23 cellular contexts compared by ENCODE assay signal in genomic region chr1:15039901-15040300, GRCh38.
"Had no signal": no experiment of that assay in that cellular context is flagged by ENCODE, and none has a peak within 500 bp of the region (broad histone marks: within the 10 kb centered on the region; RNA-seq: fewer than 3 reads in every experiment).

No MANE protein-coding gene starts in this region.

- H3K9me3 ChIP-seq: heart right ventricle, left ventricle myocardium inferior, mucosa of descending colon, psoas muscle, stomach, thoracic aorta, tibial artery, upper lobe of right lung had no signal

- H3K4me1 ChIP-seq: heart right ventricle, left ventricle myocardium inferior, parathyroid adenoma, psoas muscle, stomach, tibial artery, upper lobe of right lung had no signal

- H3K27me3 ChIP-seq: heart right ventricle, hepatocyte, stomach, tibial artery, upper lobe of right lung had no signal

- ATAC-seq: heart right ventricle; mucosa of descending colon; naive thymus-derived CD4-positive, alpha-beta T cell; natural killer cell treated with Interleukin-12 subunit alpha and Interleukin-12 subunit beta and Interleukin-15 and Interleukin-18, amount 100 ng/mL, for 72 hours; psoas muscle; sciatic nerve; stimulated activated naive B cell treated with anti-CD40 and anti-IgM and Interleukin-4, amounts not matched to agents 10 μg/mL and 1 μg/mL and 100 μg/mL, for 72 hours; stimulated activated naive CD8-positive, alpha-beta T cell treated with anti-CD3 and anti-CD28 coated beads, Interleukin-15, Interleukin-2, amounts not matched to agents 100 U/mL and 50 U/mL, for 24 hours; upper lobe of right lung had no signal

- H2AFZ ChIP-seq: hepatocyte, parathyroid adenoma had no signal

- H3K4me2 ChIP-seq: hepatocyte had no signal

- H3K36me3 ChIP-seq: left ventricle myocardium inferior, thoracic aorta had no signal

- DNase-seq: heart right ventricle; left ventricle myocardium inferior; mesendoderm; mucosa of descending colon; naive thymus-derived CD4-positive, alpha-beta T cell; stimulated activated CD4-positive, alpha-beta T cell treated with anti-CD3 and anti-CD28 coated beads, Interleukin-12 subunit alpha, Interleukin-12 subunit beta, amount 100 ng/mL, for 4 hours; stimulated activated CD4-positive, alpha-beta T cell treated with anti-CD3 and anti-CD28 coated beads, Interleukin-15, amount 100 ng/mL, for 24 hours; stimulated activated CD4-positive, alpha-beta T cell treated with anti-CD3 and anti-CD28 coated beads, Interleukin-2, amount 100 ng/mL, for 24 hours; stimulated activated CD4-positive, alpha-beta T cell treated with anti-CD3 and anti-CD28 coated beads, Interleukin-4, amount 100 ng/mL, for 1 hour; stimulated activated naive B cell treated with anti-CD40 and anti-IgM and Interleukin-4, amounts not matched to agents 10 μg/mL and 1 μg/mL and 100 μg/mL, for 72 hours; stimulated activated naive CD8-positive, alpha-beta T cell treated with anti-CD3 and anti-CD28 coated beads, Interleukin-15, Interleukin-2, amounts not matched to agents 100 U/mL and 50 U/mL, for 24 hours; stomach; tibial artery; trophoblast cell; upper lobe of right lung had no signal

- H3K4me3 ChIP-seq: heart right ventricle, hepatocyte, left ventricle myocardium inferior, lung, mucosa of descending colon, psoas muscle, skin epidermis, stomach, thoracic aorta, tibial artery, upper lobe of right lung had no signal

- H3K79me2 ChIP-seq: hepatocyte, parathyroid adenoma had no signal

- H3K27ac ChIP-seq: heart right ventricle, hepatocyte, left ventricle myocardium inferior, parathyroid adenoma, psoas muscle, skin epidermis, stomach, thoracic aorta, tibial artery, upper lobe of right lung had no signal
